Comparison of ENCODE assay signal across 2 cellular contexts in genomic region chr12:112110787-112111662, GRCh38.
TF ChIP-seq lines count a peak whose summit lies in the region.
"Not testable (repeated sequence)": the region's sequence is repeated elsewhere in the genome, so short reads cannot be mapped to it uniquely, and the experiment has no call there.

No MANE protein-coding gene starts in this region.

TF ChIP-seq in A549, 52 proteins besides CTCF, POLR2A, EP300 and RAD21:
- not testable (repeated sequence) for TF ChIP-seq FOSL2 (IDR thresholded peaks at IDR 0.05)
- TF ChIP-seq FOSL2 (CRISPR knock-in tag; IDR thresholded peaks at IDR 0.05) = peak; percentile 40; the same call in 1 of the 2 replicates

TF ChIP-seq in HepG2, 621 proteins besides CTCF, POLR2A, EP300 and RAD21:
- peak; percentile 29; the same call in 1 of the 2 replicates for TF ChIP-seq FOSL2 (CRISPR knock-in tag; IDR thresholded peaks at IDR 0.05)
- peak; percentile 16; the same call in 1 of the 2 replicates for TF ChIP-seq ZNF687 (CRISPR knock-in tag; IDR thresholded peaks at IDR 0.05)
- TF ChIP-seq SOX6 (IDR thresholded peaks at IDR 0.05) = not testable (repeated sequence)
- 0 out of 2 replicates have a peak, but pooled peaks have one; percentile 13 for TF ChIP-seq SOX6 (CRISPR knock-in tag; IDR thresholded peaks at IDR 0.05)
- peak; percentile 73 for TF ChIP-seq ZMYM3 (CRISPR knock-in tag; IDR thresholded peaks at IDR 0.05)
- TF ChIP-seq PITX1 (CRISPR knock-in tag; IDR thresholded peaks at IDR 0.05) = 0 out of 2 replicates have a peak, but pooled peaks have one; percentile 24
- TF ChIP-seq MYC (CRISPR knock-in tag; IDR thresholded peaks at IDR 0.05; ENCODE audit: borderline replicate concordance) = 0 out of 2 replicates have a peak, but pooled peaks have one; percentile 6
- TF ChIP-seq ZMYM2 (CRISPR knock-in tag; IDR thresholded peaks at IDR 0.05) = peak; percentile 50; the same call in 1 of the 2 replicates
- peak; percentile 79 for TF ChIP-seq ZNF121 (CRISPR knock-in tag; IDR thresholded peaks at IDR 0.05)
- 0 out of 2 replicates have a peak, but pooled peaks have one; percentile 38 for TF ChIP-seq KAT7 (CRISPR knock-in tag; IDR thresholded peaks at IDR 0.05; ENCODE audit: borderline replicate concordance)
- TF ChIP-seq ZNF556 (CRISPR knock-in tag; IDR thresholded peaks at IDR 0.05; ENCODE audit: borderline replicate concordance) = 0 out of 2 replicates have a peak, but pooled peaks have one; percentile 6
- 0 out of 2 replicates have a peak, but pooled peaks have one; percentile 9 for TF ChIP-seq ZNF362 (CRISPR knock-in tag; IDR thresholded peaks at IDR 0.05; ENCODE audit: borderline replicate concordance)
- TF ChIP-seq ZMYM4 (CRISPR knock-in tag; IDR thresholded peaks at IDR 0.05) = 0 out of 2 replicates have a peak, but pooled peaks have one; percentile 16
TF ChIP-seq in HepG2: peak in this region for 12; not testable (repeated sequence) for 609.
